15 cellular contexts compared by ENCODE assay signal in genomic region chr16:86334062-86334461, GRCh38.
DNase-seq lines count a peak whose midpoint lies in the region; ATAC-seq and TF ChIP-seq lines count a peak whose summit lies in the region.
"Had no signal": no experiment of that assay in that cellular context is flagged by ENCODE, and none has a peak within 500 bp of the region (broad histone marks: within the 10 kb centered on the region; RNA-seq: fewer than 3 reads in every experiment).

No MANE protein-coding gene starts in this region.

- H3K79me1 ChIP-seq in IMR-90 (ENCODE audit: low read depth in 1 of 2, low read length in 2 of 2) (peaks cover 0 to 4% of the 10 kb centered on the region in 2 experiments; a peak in 1 of 4 replicates), mesenchymal stem cell (replicated peaks; ENCODE audit: low read length, poor library complexity, severe bottlenecking) (no peaks in the 10 kb centered on the region)

- H3K36me3 Mint-ChIP-seq in type B pancreatic cell, result no peaks in the 10 kb centered on the region
- H3K36me3 Mint-ChIP-seq: CD14-positive monocyte; CD8-positive, alpha-beta T cell had no signal

- H3K27ac ChIP-seq in IMR-90 (ENCODE audit: insufficient read depth, low read length) (no peak overlapping the region), mesenchymal stem cell (ENCODE audit: low read length, poor library complexity, severe bottlenecking) (no peak overlapping the region)
- H3K27ac ChIP-seq: 22Rv1 had no signal

- H2BK15ac ChIP-seq in IMR-90 (ENCODE audit: low read depth, low read length) (no peak overlapping the region), mesenchymal stem cell (ENCODE audit: low read depth, poor library complexity, severe bottlenecking) (no peak overlapping the region)

- H3K4me1 Mint-ChIP-seq in type B pancreatic cell (ENCODE audit: unreplicated experiment), result no peaks in the 10 kb centered on the region
- H3K4me1 Mint-ChIP-seq in stimulated activated naive CD8-positive, alpha-beta T cell treated with anti-CD3 and anti-CD28 coated beads, Interleukin-15, amount 100 ng/mL, for 72 hours, result no peaks in the 10 kb centered on the region
- H3K4me1 Mint-ChIP-seq: CD14-positive monocyte had no signal

- H3K4me3 Mint-ChIP-seq in type B pancreatic cell, result no peak overlapping the region
- H3K4me3 Mint-ChIP-seq in stimulated activated naive CD8-positive, alpha-beta T cell treated with anti-CD3 and anti-CD28 coated beads, Interleukin-15, amount 100 ng/mL, for 72 hours, result no peak overlapping the region
- H3K4me3 Mint-ChIP-seq: CD8-positive, alpha-beta T cell had no signal

- H3K9me3 ChIP-seq in IMR-90 (ENCODE audit: control insufficient read depth, insufficient read depth, low read length) (no peaks in the 10 kb centered on the region), mesenchymal stem cell (ENCODE audit: control insufficient read depth, low read length) (no peaks in the 10 kb centered on the region)

- dilution Hi-C loops in IMR-90 (cut with HindIII; ENCODE audit: low sequenced_read_pairs, unreplicated experiment), result no loop called here

- H3K4ac ChIP-seq in IMR-90 (ENCODE audit: low read depth, low read length), result no peak overlapping the region
- no peak overlapping the region for H3K4ac ChIP-seq in mesenchymal stem cell (ENCODE audit: low read depth in 1 of 2, low read length in 2 of 2)

- peaks cover 9% of the 10 kb centered on the region for H3K9me1 ChIP-seq in IMR-90 (ENCODE audit: insufficient read depth, low read length)

- H2BK12ac ChIP-seq in mesenchymal stem cell (ENCODE audit: low read length in 2 of 2), result peak overlapping the region; percentile 38 to 49

- DNase-seq in NCI-H82 (lab: John Stamatoyannopoulos, UW), result peak; percentile 31
- DNase-seq in NCI-H82 treated with DMSO at 0.1 percent for 48 hours (lab: John Stamatoyannopoulos, UW; ENCODE audit: unreplicated experiment), result no peak
- no peak for DNase-seq in IMR-90
- DNase-seq in fibroblast of villous mesenchyme (ENCODE audit: low read depth), result peak; percentile 52
- no peak for DNase-seq in mesenchymal stem cell
- DNase-seq in type B pancreatic cell (ENCODE audit: extremely low spot score, unreplicated experiment), result no peak
- no peak for DNase-seq in left lobe of liver (ENCODE audit: low spot score)
- no peak for DNase-seq in stimulated activated naive CD8-positive, alpha-beta T cell treated with anti-CD3 and anti-CD28 coated beads, Interleukin-15, amount 100 ng/mL, for 72 hours
- DNase-seq: CD8-positive, alpha-beta T cell; COR-L47; DMS153; DMS79 treated with DMSO at 0.1 percent for 48 hours; EL had no signal

- no peak overlapping the region for H2AK9ac ChIP-seq in IMR-90 (replicated peaks; ENCODE audit: low read depth, low read length, poor library complexity)

- H2BK20ac ChIP-seq in IMR-90 (ENCODE audit: low read depth, low read length), result no peak overlapping the region

- no peaks in the 10 kb centered on the region for H4K20me1 ChIP-seq in IMR-90 (ENCODE audit: insufficient read depth, low read length)

- H2BK5ac ChIP-seq in IMR-90 (ENCODE audit: low read depth, low read length, poor library complexity, severe bottlenecking) (no peak overlapping the region), mesenchymal stem cell (ENCODE audit: low read depth, low read length, poor library complexity, severe bottlenecking) (no peak overlapping the region)

- H3K36me3 ChIP-seq in IMR-90 (ENCODE audit: control insufficient read depth, insufficient read depth, low read length), result no peaks in the 10 kb centered on the region
- H3K36me3 ChIP-seq in mesenchymal stem cell (ENCODE audit: control insufficient read depth in 1 of 2, insufficient read depth in 2 of 2, low read depth in 1 of 2, low read length in 2 of 2), result no peaks in the 10 kb centered on the region

- H3K9ac ChIP-seq in IMR-90 (ENCODE audit: low read depth, low read length), result no peak overlapping the region
- H3K9ac ChIP-seq in mesenchymal stem cell (ENCODE audit: low read length), result no peak overlapping the region

- H4K5ac ChIP-seq in IMR-90 (ENCODE audit: low read depth, low read length), result no peak overlapping the region

- intact Hi-C loops in IMR-90 (cut with micrococcal nuclease), result no loop called here

- H2BK120ac ChIP-seq in IMR-90 (ENCODE audit: low read depth, low read length) (peak overlapping the region; percentile 19), mesenchymal stem cell (ENCODE audit: low read depth, low read length) (peak overlapping the region; percentile 57)

- no peak for TF ChIP-seq RAD21 in IMR-90 (IDR thresholded peaks at IDR 0.05; ENCODE audit: low read length)

- TF ChIP-seq CTCF in IMR-90 (conservative IDR thresholded peaks at IDR 0.05; ENCODE audit: low read depth, low read length) (no peak), fibroblast of villous mesenchyme (IDR thresholded peaks at IDR 0.05; ENCODE audit: insufficient read depth, low read depth, low read length) (no peak), type B pancreatic cell (conservative IDR thresholded peaks at IDR 0.05) (no peak)

- peak overlapping the region; percentile 46 for H2AFZ ChIP-seq in IMR-90 (replicated peaks; ENCODE audit: low read length, poor library complexity)
- no peak overlapping the region for H2AFZ ChIP-seq in mesenchymal stem cell (ENCODE audit: low read depth, low read length)

- H2AK5ac ChIP-seq in IMR-90 (ENCODE audit: low read depth, low read length) (no peak overlapping the region; the same call in 1 of the 2 replicates), mesenchymal stem cell (ENCODE audit: low read length, severe bottlenecking) (no peak overlapping the region)

- CTCF ChIA-PET in IMR-90 (lab: Yijun Ruan, JAX), result interaction anchor here (1.0 kb wide), 1 partner anchor 176 kb away, joined by 3 read pairs; the partner anchor contains the start of gene FOXF1

- H3K18ac ChIP-seq in IMR-90 (ENCODE audit: low read depth, low read length), result no peak overlapping the region
- peak overlapping the region in 1 of 2 experiments; percentile 66 for H3K18ac ChIP-seq in mesenchymal stem cell (ENCODE audit: low read depth in 1 of 2, low read length in 2 of 2)

- no peak overlapping the region for H3K4me3 ChIP-seq in IMR-90 (ENCODE audit: insufficient read depth, low read depth, low read length)
- no peak overlapping the region for H3K4me3 ChIP-seq in fibroblast of villous mesenchyme (ENCODE audit: low read depth, low read length)
- no peak overlapping the region for H3K4me3 ChIP-seq in mesenchymal stem cell (ENCODE audit: insufficient read depth in 1 of 2, low read depth in 1 of 2, low read length in 2 of 2)

- H3K4me2 ChIP-seq in IMR-90 (ENCODE audit: low read depth, low read length), result no peak overlapping the region
- H3K4me2 ChIP-seq in mesenchymal stem cell (ENCODE audit: low read length, poor library complexity, severe bottlenecking), result no peak overlapping the region

- H4K91ac ChIP-seq in IMR-90 (ENCODE audit: insufficient read depth, low read depth, low read length) (no peak overlapping the region), mesenchymal stem cell (ENCODE audit: low read length) (no peak overlapping the region)

- no peak for TF ChIP-seq POLR2A in IMR-90 (IDR thresholded peaks at IDR 0.05; ENCODE audit: low read depth, low read length)

- H3K14ac ChIP-seq in IMR-90 (replicated peaks; ENCODE audit: low read depth, low read length) (no peak overlapping the region), mesenchymal stem cell (ENCODE audit: low read length in 2 of 2) (no peak overlapping the region)

- H3K9me3 Mint-ChIP-seq in type B pancreatic cell, result no peaks in the 10 kb centered on the region
- peaks cover 0 to 9% of the 10 kb centered on the region in 2 donors for H3K9me3 Mint-ChIP-seq in stimulated activated naive CD8-positive, alpha-beta T cell treated with anti-CD3 and anti-CD28 coated beads, Interleukin-15, amount 100 ng/mL, for 72 hours
- H3K9me3 Mint-ChIP-seq: CD8-positive, alpha-beta T cell had no signal

- no peak overlapping the region for H3K27ac Mint-ChIP-seq in type B pancreatic cell
- no peak overlapping the region for H3K27ac Mint-ChIP-seq in stimulated activated naive CD8-positive, alpha-beta T cell treated with anti-CD3 and anti-CD28 coated beads, Interleukin-15, amount 100 ng/mL, for 72 hours
- H3K27ac Mint-ChIP-seq: CD8-positive, alpha-beta T cell had no signal

- H3K56ac ChIP-seq in IMR-90 (ENCODE audit: extremely low read depth, insufficient read depth, low read length), result no peak overlapping the region

- POLR2A ChIA-PET in IMR-90 (lab: Charles Lee; ENCODE audit: unreplicated experiment), result no interaction called here

- H3K27me3 Mint-ChIP-seq in type B pancreatic cell, result peaks cover 64% of the 10 kb centered on the region
- H3K27me3 Mint-ChIP-seq in stimulated activated naive CD8-positive, alpha-beta T cell treated with anti-CD3 and anti-CD28 coated beads, Interleukin-15, amount 100 ng/mL, for 72 hours, result peaks cover 75% of the 10 kb centered on the region

- no TSS peak for BruUV-seq in IMR-90 (replicated peaks; lab: Mats Ljungman, UMichigan)

- WGBS in IMR-90 (ENCODE audit: extremely low coverage in 2 of 2, insufficient read length in 1 of 2), 2 experiments, result 60% methylated on average over 1 of the region's 7 CpGs; no CpG with 5 or more reads in 1 of the 2 experiments
- WGBS in mesenchymal stem cell, result 21% methylated on average over 7 of the region's 7 CpGs

- H3K4me1 ChIP-seq in IMR-90 (ENCODE audit: control insufficient read depth, insufficient read depth, low read length) (peaks cover 4% of the 10 kb centered on the region; the same call in 1 of the 2 replicates), mesenchymal stem cell (ENCODE audit: control insufficient read depth, insufficient read depth, low read depth, low read length) (no peaks in the 10 kb centered on the region)

- in situ Hi-C loops in IMR-90 (cut with MboI; ENCODE audit: low sequenced_read_pairs), result no loop called here

- H3K23ac ChIP-seq in IMR-90 (ENCODE audit: low read depth, low read length) (no peak overlapping the region), mesenchymal stem cell (ENCODE audit: low read length in 2 of 2) (no peak overlapping the region)

- H4K8ac ChIP-seq in IMR-90 (ENCODE audit: low read depth in 2 of 2, low read length in 2 of 2) (no peak overlapping the region), mesenchymal stem cell (ENCODE audit: low read length) (no peak overlapping the region)

- H3K27me3 ChIP-seq in IMR-90 (ENCODE audit: control insufficient read depth, insufficient read depth, low read length), result peaks cover 7% of the 10 kb centered on the region; the same call in 1 of the 2 replicates
- peaks cover 4 to 69% of the 10 kb centered on the region in 2 experiments for H3K27me3 ChIP-seq in mesenchymal stem cell (ENCODE audit: control insufficient read depth in 1 of 2, insufficient read depth in 1 of 2, low read length in 2 of 2)

- ATAC-seq in IMR-90 (ENCODE audit: low read depth), result peak; percentile 21; the same call in 1 of the 2 replicates
- ATAC-seq in left lobe of liver, result no peak
- no peak for ATAC-seq in stimulated activated naive CD8-positive, alpha-beta T cell treated with anti-CD3 and anti-CD28 coated beads, Interleukin-15, amount 100 ng/mL, for 72 hours
- ATAC-seq: CD8-positive, alpha-beta T cell had no signal

TF ChIP-seq in IMR-90, 13 proteins besides CTCF, POLR2A, EP300 and RAD21 (continues in another document):
- TF ChIP-seq RFX5 (IDR thresholded peaks at IDR 0.05; ENCODE audit: low read depth, low read length) (no peak), NFE2L2 (IDR thresholded peaks at IDR 0.05; ENCODE audit: low read depth, low read length) (no peak), RCOR1 (IDR thresholded peaks at IDR 0.05; ENCODE audit: insufficient replicate concordance, low read length) (no peak), MXI1 (IDR thresholded peaks at IDR 0.05; ENCODE audit: borderline replicate concordance, low read depth, low read length) (no peak)

Comparison
In these comparisons a context has a peak if more than half of its experiments do, and no peak if none do; other contexts are left out.
1. DNase-seq: peak in NCI-H82 (single experiment) and fibroblast of villous mesenchyme (single experiment); none in NCI-H82 treated with DMSO at 0.1 percent for 48 hours (single experiment), IMR-90 (single experiment), mesenchymal stem cell (single experiment), type B pancreatic cell (single experiment), left lobe of liver (single experiment) and stimulated activated naive CD8-positive, alpha-beta T cell treated with anti-CD3 and anti-CD28 coated beads, Interleukin-15, amount 100 ng/mL, for 72 hours (0 of 2).